In the genomic region with DNA sequence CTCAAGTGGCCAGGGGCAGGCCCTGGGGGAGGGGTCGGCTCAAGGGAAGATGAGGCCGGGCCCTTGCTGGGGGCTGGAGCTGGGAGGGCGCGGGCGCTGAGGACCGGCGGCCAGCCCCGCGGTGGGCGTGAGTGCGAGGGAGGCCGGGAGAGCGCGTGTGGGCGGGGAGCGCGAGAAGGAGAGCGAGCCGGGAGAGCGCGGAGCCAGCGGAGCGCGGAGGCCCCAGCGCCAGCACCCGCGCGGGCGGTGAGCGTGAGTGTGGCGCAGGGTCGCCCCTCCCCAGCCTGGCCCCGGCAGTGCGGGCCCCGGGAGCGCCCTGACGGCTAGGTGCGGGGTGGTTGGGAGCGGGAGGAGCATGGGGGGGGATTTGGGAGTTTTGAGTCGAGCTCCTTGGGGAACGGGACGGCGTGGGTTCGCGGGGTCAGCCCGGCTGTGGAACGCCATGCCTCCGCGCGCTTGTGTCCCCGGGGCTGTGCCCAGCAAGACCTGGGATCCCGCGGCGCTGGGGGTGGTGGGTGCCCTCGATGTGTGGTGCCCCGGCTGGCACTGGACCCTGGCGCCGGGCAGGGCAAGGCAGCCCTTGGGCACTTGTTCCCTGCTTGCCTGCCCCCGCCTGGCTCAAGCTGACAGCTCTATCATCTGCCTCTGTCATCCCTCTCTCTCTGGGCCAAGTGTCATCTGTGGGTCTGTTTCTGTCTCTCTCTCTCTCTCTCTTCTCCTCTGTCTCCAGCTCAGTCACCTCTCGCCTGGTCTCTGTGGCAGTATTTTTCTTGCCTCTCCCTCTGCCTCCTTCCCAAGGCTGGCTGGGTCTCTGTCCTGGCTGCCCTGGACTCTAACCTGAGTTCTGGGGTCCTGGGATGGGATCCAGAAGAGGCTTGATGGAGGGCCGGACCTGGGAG, we compare ENCODE assay signal across 12 cellular contexts. TPM values are rescaled to one million over a fixed set of nuclear protein-coding genes. Genes with fewer than 3 reads are reported as not detected.
A peak's percentile ranks its signal among the peaks of the same experiment; 100 is the strongest.
DNase-seq lines count a peak whose midpoint lies in the region; ATAC-seq and TF ChIP-seq lines count a peak whose summit lies in the region.
"Had no signal": no experiment of that assay in that cellular context is flagged by ENCODE, and none has a peak within 500 bp of the region (broad histone marks: within the 10 kb centered on the region; RNA-seq: fewer than 3 reads in every experiment).

A gene (plus strand): TSS at position 190 of the 899 bp plus-strand sequence. CDS start 1,803 bp downstream, outside the sequence.

- H3K4me1 ChIP-seq in esophagus muscularis mucosa: peaks cover 0 to 8% (median 7%) of the 10 kb centered on the region in 4 donors

- H3K27ac Mint-ChIP-seq in natural killer cell treated with Interleukin-12 subunit alpha and Interleukin-12 subunit beta and Interleukin-15 and Interleukin-18, amount 100 ng/mL, for 72 hours: no peak within 1 kb of the TSS
- H3K27ac Mint-ChIP-seq in natural killer cell (no peak within 1 kb of the TSS), mesothelial cell of epicardium (no peak within 1 kb of the TSS), CD14-positive monocyte (no peak within 1 kb of the TSS)
- no peak within 1 kb of the TSS for H3K27ac Mint-ChIP-seq in stimulated activated memory B cell treated with anti-CD40 and anti-IgM and Interleukin-4, amounts not matched to agents 10 μg/mL and 1 μg/mL and 100 μg/mL, for 72 hours

- WGBS in esophagus muscularis mucosa: 28% methylated on average over 25 of the region's 61 CpGs

- peak within 1 kb of the TSS; percentile 8 to 40 (median 26) for H3K4me3 ChIP-seq in esophagus muscularis mucosa

- peaks cover 0 to 3% of the 10 kb centered on the region in 2 donors for H3K27me3 Mint-ChIP-seq in natural killer cell treated with Interleukin-12 subunit alpha and Interleukin-12 subunit beta and Interleukin-15 and Interleukin-18, amount 100 ng/mL, for 72 hours
- H3K27me3 Mint-ChIP-seq in natural killer cell (ENCODE audit: low read depth in 2 of 2): peaks cover 0 to 6% of the 10 kb centered on the region in 2 donors
- peaks cover 27% of the 10 kb centered on the region for H3K27me3 Mint-ChIP-seq in mesothelial cell of epicardium (ENCODE audit: low read depth)
- peaks cover 21% of the 10 kb centered on the region for H3K27me3 Mint-ChIP-seq in stimulated activated memory B cell treated with anti-CD40 and anti-IgM and Interleukin-4, amounts not matched to agents 10 μg/mL and 1 μg/mL and 100 μg/mL, for 72 hours
- peaks cover 20 to 22% (median 21%) of the 10 kb centered on the region in 3 donors for H3K27me3 Mint-ChIP-seq in CD14-positive monocyte (ENCODE audit: low read depth in 3 of 3)

- no peaks in the 10 kb centered on the region for H3K9me3 ChIP-seq in esophagus muscularis mucosa

- intact Hi-C loops in natural killer cell (cut with micrococcal nuclease): no loop called here
- intact Hi-C loops in esophagus muscularis mucosa (cut with DNase I): no loop called here
- intact Hi-C loops in CD14-positive monocyte (cut with micrococcal nuclease): no loop called here

- no peaks in the 10 kb centered on the region for H3K9me3 Mint-ChIP-seq in natural killer cell treated with Interleukin-12 subunit alpha and Interleukin-12 subunit beta and Interleukin-15 and Interleukin-18, amount 100 ng/mL, for 72 hours
- H3K9me3 Mint-ChIP-seq in natural killer cell (no peaks in the 10 kb centered on the region), mesothelial cell of epicardium (no peaks in the 10 kb centered on the region), CD14-positive monocyte (peaks cover 0 to 3% (median 0%) of the 10 kb centered on the region in 7 donors)
- H3K9me3 Mint-ChIP-seq in stimulated activated memory B cell treated with anti-CD40 and anti-IgM and Interleukin-4, amounts not matched to agents 10 μg/mL and 1 μg/mL and 100 μg/mL, for 72 hours: no peaks in the 10 kb centered on the region

- ATAC-seq in natural killer cell treated with Interleukin-12 subunit alpha and Interleukin-12 subunit beta and Interleukin-15 and Interleukin-18, amount 100 ng/mL, for 72 hours: no peak
- ATAC-seq in natural killer cell (no peak), HG03521 (IDR thresholded peaks at IDR 0.05; ENCODE audit: unreplicated experiment) (no peak)
- no peak for ATAC-seq in stimulated activated memory B cell treated with anti-CD40 and anti-IgM and Interleukin-4, amounts not matched to agents 10 μg/mL and 1 μg/mL and 100 μg/mL, for 72 hours

- H3K27me3 ChIP-seq in esophagus muscularis mucosa: peaks cover 0 to 75% (median 13%) of the 10 kb centered on the region in 4 donors

- H3K4me3 Mint-ChIP-seq in natural killer cell treated with Interleukin-12 subunit alpha and Interleukin-12 subunit beta and Interleukin-15 and Interleukin-18, amount 100 ng/mL, for 72 hours: no peak within 1 kb of the TSS
- no peak within 1 kb of the TSS for H3K4me3 Mint-ChIP-seq in natural killer cell
- peak within 1 kb of the TSS; percentile 4 for H3K4me3 Mint-ChIP-seq in mesothelial cell of epicardium
- H3K4me3 Mint-ChIP-seq in stimulated activated memory B cell treated with anti-CD40 and anti-IgM and Interleukin-4, amounts not matched to agents 10 μg/mL and 1 μg/mL and 100 μg/mL, for 72 hours: no peak within 1 kb of the TSS
- peak within 1 kb of the TSS in 1 of 2 donors; percentile 71 for H3K4me3 Mint-ChIP-seq in CD14-positive monocyte

- H3K36me3 Mint-ChIP-seq in natural killer cell treated with Interleukin-12 subunit alpha and Interleukin-12 subunit beta and Interleukin-15 and Interleukin-18, amount 100 ng/mL, for 72 hours: no peaks in the 10 kb centered on the region
- H3K36me3 Mint-ChIP-seq in natural killer cell: no peaks in the 10 kb centered on the region
- no peaks in the 10 kb centered on the region for H3K36me3 Mint-ChIP-seq in mesothelial cell of epicardium
- no peaks in the 10 kb centered on the region for H3K36me3 Mint-ChIP-seq in stimulated activated memory B cell treated with anti-CD40 and anti-IgM and Interleukin-4, amounts not matched to agents 10 μg/mL and 1 μg/mL and 100 μg/mL, for 72 hours
- H3K36me3 Mint-ChIP-seq in CD14-positive monocyte: no peaks in the 10 kb centered on the region

- no peak within 1 kb of the TSS for H3K27ac ChIP-seq in esophagus muscularis mucosa (replicated peaks in 1 of 4)

- TF ChIP-seq EP300 in esophagus muscularis mucosa (IDR thresholded peaks at IDR 0.05): no peak

- H3K36me3 ChIP-seq in esophagus muscularis mucosa: no peaks in the 10 kb centered on the region

- TF ChIP-seq CTCF in natural killer cell (IDR thresholded peaks at IDR 0.05) (no peak), esophagus muscularis mucosa (IDR thresholded peaks at IDR 0.05) (no peak), mesothelial cell of epicardium (IDR thresholded peaks at IDR 0.05; ENCODE audit: unreplicated experiment) (no peak), CD14-positive monocyte (IDR thresholded peaks at IDR 0.05) (no peak)

- no peak for TF ChIP-seq POLR2A in esophagus muscularis mucosa (IDR thresholded peaks at IDR 0.05; ENCODE audit: low read depth)

- peak; percentile 59 for DNase-seq in natural killer cell treated with Interleukin-12 subunit alpha and Interleukin-12 subunit beta and Interleukin-15 and Interleukin-18, amount 100 ng/mL, for 72 hours (ENCODE audit: low spot score)
- no peak for DNase-seq in natural killer cell
- no peak for DNase-seq in esophagus muscularis mucosa (ENCODE audit: extremely low spot score)
- DNase-seq in mesothelial cell of epicardium (ENCODE audit: low spot score in 2 of 2, unreplicated experiment in 2 of 2): peak in 1 of 2 experiments; percentile 20
- DNase-seq in CD14-positive monocyte (ENCODE audit: low spot score): no peak
- DNase-seq in KBM-7: no peak
- DNase-seq: activated T-cell treated with anti-CD3 and anti-CD28 coated beads for 4 hours; GDM1; NCI-H2029; stimulated activated CD4-positive, alpha-beta T cell treated with anti-CD3 and anti-CD28 coated beads, Interleukin-4, amount 100 ng/mL, for 24 hours had no signal

- H3K4me1 Mint-ChIP-seq in natural killer cell treated with Interleukin-12 subunit alpha and Interleukin-12 subunit beta and Interleukin-15 and Interleukin-18, amount 100 ng/mL, for 72 hours (ENCODE audit: low read depth in 2 of 2): no peaks in the 10 kb centered on the region
- H3K4me1 Mint-ChIP-seq in natural killer cell (no peaks in the 10 kb centered on the region), mesothelial cell of epicardium (no peaks in the 10 kb centered on the region), CD14-positive monocyte (peaks cover 2% of the 10 kb centered on the region)
- H3K4me1 Mint-ChIP-seq in stimulated activated memory B cell treated with anti-CD40 and anti-IgM and Interleukin-4, amounts not matched to agents 10 μg/mL and 1 μg/mL and 100 μg/mL, for 72 hours: peaks cover 6% of the 10 kb centered on the region

- in situ Hi-C loops in KBM-7 (cut with MboI; ENCODE audit: low pct_unique_long_range_greater_than_20kb, low sequenced_read_pairs): loop anchor here (25.0 kb wide), 1 partner anchor 203 kb away; no protein-coding TSS in a partner anchor

RNA-seq across cellular contexts. Expression of the gene that starts here (rescaled TPM):
- total RNA-seq in natural killer cell treated with Interleukin-12 subunit alpha and Interleukin-12 subunit beta and Interleukin-15 and Interleukin-18, amount 100 ng/mL, for 72 hours: not detected
- total RNA-seq in natural killer cell: not detected
- total RNA-seq in esophagus muscularis mucosa: not detected
- not detected in 3 replicates for total RNA-seq in mesothelial cell of epicardium
- not detected for polyA plus RNA-seq in CD14-positive monocyte

Comparison
In these comparisons a context has a peak if more than half of its experiments do, and no peak if none do; other contexts are left out.
1. Peak in DNase-seq in natural killer cell treated with Interleukin-12 subunit alpha and Interleukin-12 subunit beta and Interleukin-15 and Interleukin-18, amount 100 ng/mL, for 72 hours; RNA of the gene not detected or under 1 TPM.